Comparison of ENCODE assay signal across 26 cellular contexts in the genomic region with DNA sequence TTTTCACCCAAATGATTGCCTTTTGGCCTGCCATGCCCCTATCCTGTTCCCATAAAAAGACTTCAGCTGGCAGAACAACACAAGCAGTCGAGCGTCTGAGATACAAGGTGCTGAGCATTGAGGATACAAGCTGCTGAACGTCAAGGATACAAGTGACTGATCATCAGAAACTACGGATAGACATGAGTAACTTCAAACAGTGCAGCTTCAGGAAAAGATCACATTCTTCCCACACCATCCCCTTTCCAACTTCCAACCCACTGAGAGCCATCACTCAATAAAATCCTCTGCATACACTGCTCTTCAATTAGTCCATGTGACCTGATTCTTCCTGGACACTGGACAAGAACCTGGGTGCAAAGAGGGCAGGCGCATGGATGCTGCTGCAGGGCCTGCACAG.
"Had no signal": no experiment of that assay in that cellular context is flagged by ENCODE, and none has a peak within 500 bp of the region (broad histone marks: within the 10 kb centered on the region; RNA-seq: fewer than 3 reads in every experiment).

No MANE protein-coding gene starts in this region.

- H3K4me2 ChIP-seq: hepatocyte had no signal

- H3K4me1 ChIP-seq: esophagus muscularis mucosa, foreskin keratinocyte, gastroesophageal sphincter, heart left ventricle, left lung, lower lobe of right lung had no signal

- H3K4me1 Mint-ChIP-seq: endodermal cell, immature natural killer cell, mesothelial cell of epicardium had no signal

- DNase-seq: dermis blood vessel endothelial cell; effector CD8-positive, alpha-beta T cell; effector memory CD8-positive, alpha-beta T cell; endodermal cell; foreskin keratinocyte; heart left ventricle; hypothalamus; immature natural killer cell; islet precursor cell; kidney; kidney glomerular epithelial cell; left cardiac atrium; left ventricle myocardium superior; lower lobe of right lung; mesenchymal stem cell; mucosa of descending colon had no signal

- H3K27ac ChIP-seq: coronary artery, epithelial cell of prostate, esophagus muscularis mucosa, foreskin keratinocyte, gastroesophageal sphincter, heart left ventricle, hepatocyte, left lung, lower lobe of right lung had no signal

- H2AFZ ChIP-seq: hepatocyte had no signal

- H3K4me3 ChIP-seq: coronary artery, esophagus muscularis mucosa, gastroesophageal sphincter, heart left ventricle, hepatocyte, left lung, lower lobe of right lung, mucosa of descending colon had no signal

- H3K4me3 Mint-ChIP-seq: effector memory CD8-positive, alpha-beta T cell; endodermal cell; immature natural killer cell; mesothelial cell of epicardium had no signal

- FAIRE-seq: colon, endometrium, frontal cortex, kidney had no signal

- H3K27me3 Mint-ChIP-seq: effector memory CD8-positive, alpha-beta T cell had no signal

- H3K27me3 ChIP-seq: esophagus muscularis mucosa, foreskin keratinocyte, gastroesophageal sphincter, heart left ventricle, hepatocyte, left lung had no signal

- H3K36me3 ChIP-seq: esophagus muscularis mucosa, gastroesophageal sphincter, heart left ventricle, left lung, lower lobe of right lung had no signal

- H3K27ac Mint-ChIP-seq: effector memory CD8-positive, alpha-beta T cell; endodermal cell; immature natural killer cell; mesothelial cell of epicardium had no signal
